In the genomic region with DNA sequence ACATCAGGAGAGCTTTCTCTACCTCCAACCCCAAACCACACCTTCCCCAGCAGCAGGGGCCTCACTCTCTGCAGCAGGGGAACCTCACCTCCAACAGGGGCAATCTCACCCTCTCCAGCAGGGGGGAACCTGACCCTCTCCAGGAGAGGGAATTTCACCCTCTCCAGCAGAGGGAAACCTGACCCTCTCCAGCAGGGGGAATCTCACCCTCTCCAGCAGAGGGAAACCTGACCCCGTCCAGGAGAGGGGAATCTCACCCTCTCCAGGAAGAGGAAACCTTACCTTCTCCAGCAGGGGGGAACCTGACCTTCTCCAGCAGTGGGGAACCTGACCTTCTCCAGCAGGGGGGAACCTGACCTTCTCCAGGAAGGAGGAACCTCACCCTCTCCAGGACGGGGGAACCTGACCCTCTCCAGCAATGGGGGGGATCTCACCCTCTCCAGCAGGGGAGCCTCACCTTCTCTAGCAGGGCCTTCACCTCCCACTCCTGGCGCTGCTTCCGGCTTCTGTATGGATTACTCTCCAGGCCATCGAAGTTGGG, we compare ENCODE assay signal across 8 cellular contexts. TPM values are rescaled to one million over a fixed set of nuclear protein-coding genes. Genes with fewer than 3 reads are reported as not detected.
DNase-seq lines count a peak whose midpoint lies in the region; ATAC-seq and TF ChIP-seq lines count a peak whose summit lies in the region.

No MANE protein-coding gene starts in this region.

- no CpG with 5 or more reads among the region's 5 CpGs for WGBS in trophoblast cell (ENCODE audit: extremely low coverage, insufficient coverage, insufficient read length)

- H2BK5ac ChIP-seq in trophoblast cell (ENCODE audit: low read depth, low read length, poor library complexity), result no peak overlapping the region

- peak overlapping the region; percentile 71 for H3K9ac ChIP-seq in endocrine pancreas (ENCODE audit: control insufficient read depth, insufficient read depth, low read length)
- no peak overlapping the region for H3K9ac ChIP-seq in trophoblast cell (ENCODE audit: low read length)

- H2AK5ac ChIP-seq in trophoblast cell (ENCODE audit: low read length), result no peak overlapping the region

- POLR2A ChIA-PET in PC-9 (lab: Charles Lee; ENCODE audit: unreplicated experiment), result interaction anchor here (0.5 kb wide), 1 partner anchor 17 kb away, joined by 3 read pairs; no protein-coding TSS in a partner anchor

- DNase-seq in CD1c-positive myeloid dendritic cell (ENCODE audit: extremely low spot score), result peak; percentile 69
- peak; percentile 85 for DNase-seq in H7
- peak; percentile 72 to 84 for DNase-seq in PC-9
- peak; percentile 49 to 65 for DNase-seq in trophoblast cell

- H3K27ac ChIP-seq in PC-9, result no peak overlapping the region
- H3K27ac ChIP-seq in trophoblast cell (ENCODE audit: low read depth, low read length), result no peak overlapping the region

- TF ChIP-seq CTCF in PC-9 (conservative IDR thresholded peaks at IDR 0.05), result peak; percentile 74

- no peak for ATAC-seq in HG03521 (IDR thresholded peaks at IDR 0.05; ENCODE audit: unreplicated experiment)
- no peak for ATAC-seq in HG03439 (IDR thresholded peaks at IDR 0.05; ENCODE audit: unreplicated experiment)
- ATAC-seq in HG02981 (IDR thresholded peaks at IDR 0.05; ENCODE audit: unreplicated experiment), result no peak

- no peak overlapping the region for H3K23ac ChIP-seq in trophoblast cell (ENCODE audit: low read length)

- no peak overlapping the region for H4K91ac ChIP-seq in trophoblast cell (ENCODE audit: low read depth, low read length)

- no peak overlapping the region for H3K18ac ChIP-seq in trophoblast cell (ENCODE audit: low read length)

- H3K4me3 ChIP-seq in H7 (ENCODE audit: insufficient read depth, low read depth, low read length), result no peak overlapping the region
- no peak overlapping the region for H3K4me3 ChIP-seq in PC-9
- H3K4me3 ChIP-seq in endocrine pancreas (ENCODE audit: control insufficient read depth, insufficient read depth, low read length), result no peak overlapping the region
- H3K4me3 ChIP-seq in trophoblast cell (ENCODE audit: low read depth, low read length), result no peak overlapping the region

- H2BK120ac ChIP-seq in trophoblast cell (ENCODE audit: insufficient read depth, low read length, poor library complexity), result no peak overlapping the region

- no peak overlapping the region for H4K8ac ChIP-seq in trophoblast cell (ENCODE audit: low read depth, low read length)

- H3K9me3 ChIP-seq in PC-9 (ENCODE audit: insufficient read depth, low read depth) (no peaks in the 10 kb centered on the region), endocrine pancreas (ENCODE audit: control insufficient read depth, low read length) (no peaks in the 10 kb centered on the region), trophoblast cell (ENCODE audit: insufficient read depth, low read depth, low read length) (no peaks in the 10 kb centered on the region)

- H3K4me2 ChIP-seq in PC-9 (no peak overlapping the region), trophoblast cell (ENCODE audit: low read length) (no peak overlapping the region)

- H3K4me1 ChIP-seq in PC-9 (replicated peaks; ENCODE audit: insufficient read depth), result peaks cover 16% of the 10 kb centered on the region
- H3K4me1 ChIP-seq in endocrine pancreas (ENCODE audit: control insufficient read depth, insufficient read depth, low read length), result no peaks in the 10 kb centered on the region
- H3K4me1 ChIP-seq in trophoblast cell (ENCODE audit: control insufficient read depth in 1 of 2, insufficient read depth in 2 of 2, low read length in 2 of 2), result peaks cover 3 to 9% of the 10 kb centered on the region in 2 experiments

- H4K20me1 ChIP-seq in PC-9 (ENCODE audit: insufficient read depth), result peaks cover 15% of the 10 kb centered on the region

- H2BK12ac ChIP-seq in trophoblast cell (ENCODE audit: low read length), result no peak overlapping the region

- peaks cover 9% of the 10 kb centered on the region for H3K79me1 ChIP-seq in trophoblast cell (ENCODE audit: low read length)

- peaks cover 19% of the 10 kb centered on the region for H3K36me3 ChIP-seq in H7 (replicated peaks; ENCODE audit: control insufficient read depth, insufficient read depth, low read length)
- peaks cover 16% of the 10 kb centered on the region for H3K36me3 ChIP-seq in PC-9 (ENCODE audit: low read depth)
- H3K36me3 ChIP-seq in endocrine pancreas (ENCODE audit: control insufficient read depth, insufficient read depth, low read length), result no peaks in the 10 kb centered on the region
- peaks cover 47 to 55% of the 10 kb centered on the region in 2 experiments for H3K36me3 ChIP-seq in trophoblast cell (ENCODE audit: control insufficient read depth in 1 of 2, insufficient read depth in 2 of 2, low read length in 2 of 2)

- H4K12ac ChIP-seq in trophoblast cell (ENCODE audit: low read depth, low read length), result no peak overlapping the region

- peaks cover 68% of the 10 kb centered on the region for H3F3A ChIP-seq in PC-9 (ENCODE audit: insufficient read depth, low read depth)

- H2AFZ ChIP-seq in PC-9 (no peak overlapping the region), trophoblast cell (ENCODE audit: insufficient read depth, low read length, poor library complexity) (no peak overlapping the region)

- intact Hi-C loops in PC-9 (cut with micrococcal nuclease; ENCODE audit: unreplicated experiment), result loop anchor here (1.0 to 10.0 kb wide), 4 partner anchors 65 to 295 kb away; partner anchors contain the start of genes HSD17B8, RING1, RXRB and SLC39A7

- BruUV-seq in PC-9 (replicated peaks; lab: Mats Ljungman, UMichigan), result no TSS peak

- no peak overlapping the region for H3K4ac ChIP-seq in trophoblast cell (ENCODE audit: low read depth, low read length)

- H3K14ac ChIP-seq in trophoblast cell (ENCODE audit: low read length), result no peak overlapping the region

- CTCF ChIA-PET in PC-9 (lab: Charles Lee), result interaction anchor here (0.6 kb wide), 1 partner anchor 146 kb away, joined by 3 read pairs; no protein-coding TSS in a partner anchor

- no peaks in the 10 kb centered on the region for H3K27me3 ChIP-seq in H7 (ENCODE audit: control insufficient read depth, insufficient read depth, low read length)
- H3K27me3 ChIP-seq in PC-9 (ENCODE audit: insufficient read depth, low read depth), result no peaks in the 10 kb centered on the region
- H3K27me3 ChIP-seq in endocrine pancreas (ENCODE audit: control insufficient read depth, insufficient read depth, low read length), result no peaks in the 10 kb centered on the region
- no peaks in the 10 kb centered on the region for H3K27me3 ChIP-seq in trophoblast cell (ENCODE audit: insufficient read depth, low read length)

- no peaks in the 10 kb centered on the region for H3K9me2 ChIP-seq in PC-9 (ENCODE audit: insufficient read depth)

- peaks cover 10% of the 10 kb centered on the region for H3K79me2 ChIP-seq in PC-9 (ENCODE audit: low read depth)
- H3K79me2 ChIP-seq in trophoblast cell (ENCODE audit: control insufficient read depth, insufficient read depth, low read length, poor library complexity), result peaks cover 8% of the 10 kb centered on the region

RNA-seq across cellular contexts. Expression of gene B3GALT4, which starts 3.1 kb away (rescaled TPM):
- 5.6 and 8.3 TPM in 2 replicates for total RNA-seq in H7 (2014; rRNA removed; shearing (Covaris generic))
- 10.3 and 12.8 TPM in 2 replicates for total RNA-seq in PC-9 (2021)
- polyA plus RNA-seq in trophoblast cell (2013), result 4.4 TPM in 2 replicates

RNA-seq across cellular contexts. Expression of gene RPS18, which starts 8.2 kb away (rescaled TPM):
- total RNA-seq in H7 (2014; rRNA removed; shearing (Covaris generic)), result 3,561 and 4,135 TPM in 2 replicates
- 2,057 and 2,442 TPM in 2 replicates for total RNA-seq in PC-9 (2021)
- polyA plus RNA-seq in trophoblast cell (2013), result 5,560 and 5,594 TPM in 2 replicates

RNA-seq across cellular contexts. Expression of gene VPS52, which starts 8.4 kb away (rescaled TPM):
- 54.1 and 57.8 TPM in 2 replicates for total RNA-seq in H7 (2014; rRNA removed; shearing (Covaris generic))
- 46.2 and 48.3 TPM in 2 replicates for total RNA-seq in PC-9 (2021)
- 38.7 and 41.6 TPM in 2 replicates for polyA plus RNA-seq in trophoblast cell (2013)

RNA-seq across cellular contexts. Expression of gene WDR46, which starts 9.0 kb away (rescaled TPM):
- total RNA-seq in H7 (2014; rRNA removed; shearing (Covaris generic)), result 72.0 and 96.6 TPM in 2 replicates
- 52.4 and 59.6 TPM in 2 replicates for total RNA-seq in PC-9 (2021)
- polyA plus RNA-seq in trophoblast cell (2013), result 60.7 and 63.5 TPM in 2 replicates

RNA-seq across cellular contexts. Expression of gene PFDN6, which starts 9.4 kb away (rescaled TPM):
- total RNA-seq in H7 (2014; rRNA removed; shearing (Covaris generic)), result 87.9 and 90.2 TPM in 2 replicates
- 51.5 and 57.2 TPM in 2 replicates for total RNA-seq in PC-9 (2021)
- polyA plus RNA-seq in trophoblast cell (2013), result 67.7 and 69.0 TPM in 2 replicates
